ENCODE assay signal across 18 cellular contexts in the genomic region with DNA sequence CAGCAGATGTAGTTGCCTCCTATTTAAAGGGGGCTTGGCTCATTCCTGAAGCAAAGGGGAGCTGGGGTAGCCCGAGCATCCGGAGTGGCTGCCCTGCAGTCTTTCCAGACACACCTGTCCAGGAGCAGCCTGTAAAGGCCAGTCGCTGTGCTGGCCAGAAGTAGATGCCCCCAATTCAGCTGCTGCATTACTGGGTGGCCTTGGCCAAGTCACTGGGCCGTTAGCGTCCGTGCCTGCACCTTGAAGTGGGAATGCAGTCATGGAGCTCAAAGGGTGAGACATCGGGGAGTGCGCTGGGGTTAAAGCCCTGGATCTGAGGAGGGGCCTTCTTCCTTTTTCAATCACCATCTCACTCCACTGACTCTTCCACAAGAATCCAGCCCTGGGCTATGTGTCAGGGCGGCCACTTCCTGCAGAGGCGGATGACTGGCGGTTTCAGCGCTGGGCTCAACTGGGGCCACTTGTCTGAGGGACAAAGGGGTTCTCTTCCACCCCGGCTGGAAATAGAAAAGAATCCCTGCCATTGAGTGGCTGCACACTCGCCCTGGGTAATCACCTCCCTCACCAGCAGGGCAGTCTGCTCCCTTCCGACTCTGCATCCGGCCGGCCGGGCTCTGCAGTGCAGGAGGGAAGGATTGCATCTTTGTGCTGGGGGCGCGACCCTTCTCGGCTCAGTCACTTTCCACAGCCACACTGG. TPM values are rescaled to one million over a fixed set of nuclear protein-coding genes. Genes with fewer than 3 reads are reported as not detected.
DNase-seq lines count a peak whose midpoint lies in the region; ATAC-seq, FAIRE-seq and TF ChIP-seq lines count a peak whose summit lies in the region.
"Had no signal": no experiment of that assay in that cellular context is flagged by ENCODE, and none has a peak within 500 bp of the region (broad histone marks: within the 10 kb centered on the region; RNA-seq: fewer than 3 reads in every experiment).

No MANE protein-coding gene starts in this region.

- CTCF ChIA-PET in OCI-LY7 (lab: Charles Lee; ENCODE audit: unreplicated experiment), result no interaction called here

- H3K4me3 ChIP-seq in astrocyte of the spinal cord (ENCODE audit: low read depth, low read length), result no peak overlapping the region
- no peak overlapping the region for H3K4me3 ChIP-seq in OCI-LY7 (ENCODE audit: low read depth, low read length, poor library complexity, severe bottlenecking)

- in situ Hi-C loops in astrocyte of the spinal cord (cut with HindIII; ENCODE audit: low sequenced_read_pairs), result no loop called here

- no TSS peak for BruUV-seq in OCI-LY7 (replicated peaks; lab: Mats Ljungman, UMichigan)

- no peaks in the 10 kb centered on the region for H3K9me3 ChIP-seq in OCI-LY7 (ENCODE audit: low read length)

- H3K79me2 ChIP-seq in OCI-LY7 (ENCODE audit: insufficient read depth, low read depth, low read length), result no peaks in the 10 kb centered on the region

- no peaks in the 10 kb centered on the region for H3K9me2 ChIP-seq in OCI-LY7 (ENCODE audit: insufficient read depth, low read length)

- no peaks in the 10 kb centered on the region for H3K36me3 ChIP-seq in OCI-LY7 (ENCODE audit: insufficient read depth, low read length)

- TF ChIP-seq CTCF in astrocyte of the spinal cord (IDR thresholded peaks at IDR 0.05; ENCODE audit: low read depth, low read length), result peak; percentile 3
- no peak for TF ChIP-seq CTCF in OCI-LY7 (conservative IDR thresholded peaks at IDR 0.05; ENCODE audit: low read length)
- no peak for TF ChIP-seq CTCF in D721Med (IDR thresholded peaks at IDR 0.05; ENCODE audit: insufficient read depth, missing control alignments)

- no peak overlapping the region for H3K27ac ChIP-seq in OCI-LY7 (ENCODE audit: low read depth, low read length, poor library complexity, severe bottlenecking)
- H3K27ac ChIP-seq: RWPE1 had no signal

- H3K4me1 ChIP-seq in OCI-LY7 (ENCODE audit: insufficient read depth, low read length, poor library complexity, severe bottlenecking), result no peaks in the 10 kb centered on the region

- no peak for FAIRE-seq in D721Med (lab: Jason Lieb, UNC)

- H4K20me1 ChIP-seq in OCI-LY7 (ENCODE audit: insufficient read depth, low read length), result no peaks in the 10 kb centered on the region

- H2AFZ ChIP-seq in OCI-LY7 (ENCODE audit: low read length), result no peak overlapping the region

- intact Hi-C loops in posterior vena cava (cut with DNase I) (no loop called here), OCI-LY7 (cut with micrococcal nuclease; ENCODE audit: unreplicated experiment) (no loop called here)

- no peak overlapping the region for H3K4me2 ChIP-seq in OCI-LY7 (ENCODE audit: low read length)

- POLR2A ChIA-PET in OCI-LY7 (lab: Charles Lee), result no interaction called here

- DNase-seq in EL (peak; percentile 16), astrocyte of the spinal cord (ENCODE audit: low read depth, low spot score) (no peak), inferior parietal cortex (ENCODE audit: extremely low spot score) (peak; percentile 25), posterior vena cava (ENCODE audit: low spot score) (peak; percentile 76), OCI-LY7 (ENCODE audit: low spot score) (no peak), D721Med (ENCODE audit: insufficient read length, low spot score) (no peak)
- DNase-seq: activated CD4-positive, alpha-beta T cell treated with anti-CD3 and anti-CD28 coated beads for 48 hours; activated T-cell treated with anti-CD3 and anti-CD28 coated beads, Interleukin-2, amount 50 U/mL, for 1 hour; DMS79; HFFc6; left ventricle myocardium superior; naive thymus-derived CD8-positive, alpha-beta T cell; NCI-H748 treated with DMSO at 0.1 percent for 48 hours; stimulated activated naive CD8-positive, alpha-beta T cell treated with anti-CD3 and anti-CD28 coated beads, Interleukin-15, amount 100 ng/mL, for 72 hours; T-helper 17 cell had no signal

- ATAC-seq in HG02840 (IDR thresholded peaks at IDR 0.05; ENCODE audit: low FRiP score, unreplicated experiment) (no peak), GM19035 (IDR thresholded peaks at IDR 0.05; ENCODE audit: unreplicated experiment) (no peak)
- ATAC-seq: left ventricle myocardium superior; naive thymus-derived CD8-positive, alpha-beta T cell; stimulated activated naive CD8-positive, alpha-beta T cell treated with anti-CD3 and anti-CD28 coated beads, Interleukin-15, amount 100 ng/mL, for 72 hours; T-helper 17 cell had no signal

RNA-seq across cellular contexts. Expression of a gene that starts 11.8 kb away (rescaled TPM):
- total RNA-seq in posterior vena cava, result 10 to 100 TPM; 26.6 to 29.9 TPM
- total RNA-seq in OCI-LY7 (2014; rRNA removed; shearing (Covaris generic)), result not detected in 2 replicates
- total RNA-seq in OCI-LY7 (2022), result not detected in 2 replicates
- total RNA-seq: naive thymus-derived CD8-positive, alpha-beta T cell; T-helper 17 cell had no signal

RNA-seq across cellular contexts. Expression of a gene that starts 27.7 kb away (rescaled TPM):
- 10 to 100 TPM; 22.3 to 24.9 TPM for total RNA-seq in posterior vena cava
- 74.2 and 92.3 TPM in 2 replicates for total RNA-seq in OCI-LY7 (2014; rRNA removed; shearing (Covaris generic))
- 219 and 233 TPM in 2 replicates for total RNA-seq in OCI-LY7 (2022)

Comparison
In these comparisons a context has a peak if more than half of its experiments do, and no peak if none do; other contexts are left out.
1. DNase-seq: peak in EL (single experiment), inferior parietal cortex (single experiment) and posterior vena cava (single experiment); none in astrocyte of the spinal cord (single experiment), OCI-LY7 (single experiment) and D721Med (single experiment).
2. RNA of a gene that starts 11.8 kb away (total RNA-seq): 26.6 to 29.9 TPM in posterior vena cava; not detected in OCI-LY7; every median in the first group is over 10 times any median in the second.